16 cellular contexts compared by ENCODE assay signal in the genomic region with DNA sequence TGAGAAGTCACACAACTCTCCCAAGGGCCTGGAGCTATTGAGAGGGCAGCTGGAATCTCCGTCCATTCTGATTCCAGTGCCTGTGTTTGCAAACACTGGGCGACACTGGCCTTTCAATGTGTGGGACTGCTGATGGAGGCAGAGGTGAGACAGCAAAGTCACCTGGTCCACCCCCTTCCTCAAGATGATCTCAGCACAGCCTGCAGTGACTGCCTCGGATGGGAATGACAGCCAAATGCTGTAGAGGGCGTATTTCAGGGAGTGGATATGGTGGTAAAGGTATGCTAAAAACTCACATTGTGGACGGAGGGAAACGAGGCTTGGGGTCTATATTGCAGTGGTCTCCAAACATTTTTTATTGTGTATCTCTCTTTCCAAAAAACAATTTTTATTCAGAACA. TPM values are rescaled to one million over a fixed set of nuclear protein-coding genes. Genes with fewer than 3 reads are reported as not detected.
A peak's percentile ranks its signal among the peaks of the same experiment; 100 is the strongest.
DNase-seq lines count a peak whose midpoint lies in the region; ATAC-seq and TF ChIP-seq lines count a peak whose summit lies in the region.
"Had no signal": no experiment of that assay in that cellular context is flagged by ENCODE, and none has a peak within 500 bp of the region (broad histone marks: within the 10 kb centered on the region; RNA-seq: fewer than 3 reads in every experiment).

No MANE protein-coding gene starts in this region.

- POLR2A ChIA-PET in HCT116 (lab: Charles Lee): no interaction called here

- H3K4me3 ChIP-seq in BE2C (ENCODE audit: low read depth, low read length) (no peak overlapping the region), HCT116 (replicated peaks in 1 of 2; ENCODE audit: low read depth in 1 of 2, low read length in 2 of 2) (no peak overlapping the region), WERI-Rb-1 (ENCODE audit: low read depth, low read length) (no peak overlapping the region)
- H3K4me3 ChIP-seq: BLaER1 had no signal

- H2AFZ ChIP-seq in HCT116 (ENCODE audit: low read depth, low read length, poor library complexity, severe bottlenecking): no peak overlapping the region

- no peak overlapping the region for H3K9ac ChIP-seq in HCT116 (ENCODE audit: low read length)
- H3K9ac ChIP-seq: BLaER1 had no signal

- H3K4me1 ChIP-seq in BE2C (no peaks in the 10 kb centered on the region), HCT116 (ENCODE audit: control insufficient read depth in 1 of 2, insufficient read depth in 2 of 2, low read length in 2 of 2) (no peaks in the 10 kb centered on the region)
- H3K4me1 ChIP-seq: BLaER1 had no signal

- no peaks in the 10 kb centered on the region for H4K20me1 ChIP-seq in HCT116 (ENCODE audit: insufficient read depth)
- H4K20me1 ChIP-seq: BLaER1 had no signal

- intact Hi-C loops in HCT116 (cut with micrococcal nuclease): no loop called here

- TF ChIP-seq CTCF in BE2C (IDR thresholded peaks at IDR 0.05; ENCODE audit: low read depth, low read length): 0 out of 2 replicates have a peak, but pooled peaks have one; percentile 11
- TF ChIP-seq CTCF in HCT116 (IDR thresholded peaks at IDR 0.05 in 2 of 3, conservative IDR thresholded peaks at IDR 0.05 in 1 of 3; ENCODE audit: borderline replicate concordance in 1 of 3, insufficient read depth in 1 of 3, low read depth in 2 of 3, low read length in 2 of 3): peak in 2 of 3 experiments; percentile 25 to 32; a peak in 3 of 6 replicates
- TF ChIP-seq CTCF in WERI-Rb-1 (IDR thresholded peaks at IDR 0.05; ENCODE audit: low read depth, low read length): peak; percentile 34

- no TSS peak for BruUV-seq in HCT116 (replicated peaks; lab: Mats Ljungman, UMichigan)

- RAD21 ChIA-PET in HCT116 (lab: Charles Lee; ENCODE audit: low non-redundant PET in 1 of 2, low total read pairs in 2 of 2, uncharacterized antibody in 2 of 2, unreplicated experiment in 2 of 2): no interaction called here

- DNase-seq in BE2C (no peak), HCT116 (ENCODE audit: low read depth, low spot score) (no peak), WERI-Rb-1 (no peak), iPS-NIHi7 (ENCODE audit: extremely low spot score) (peak; percentile 71), NCI-H1105 (lab: John Stamatoyannopoulos, UW) (no peak), SKM-1 (lab: John Stamatoyannopoulos, UW; ENCODE audit: unreplicated experiment) (no peak)
- no peak for DNase-seq in stimulated activated CD4-positive, alpha-beta T cell treated with anti-CD3 and anti-CD28 coated beads, Interleukin-2, amount 100 ng/mL, for 24 hours
- DNase-seq: CD4-positive, alpha-beta memory T cell; NCI-H1694 treated with DMSO at 0.1 percent for 48 hours; NCI-H2107; NCI-H446; OCI-M1; SHP77 had no signal

- CTCF ChIA-PET in HCT116 (lab: Charles Lee): no interaction called here

- no peaks in the 10 kb centered on the region for H3K9me2 ChIP-seq in HCT116 (ENCODE audit: insufficient read depth)

- no peaks in the 10 kb centered on the region for H3K36me3 ChIP-seq in BE2C
- no peaks in the 10 kb centered on the region for H3K36me3 ChIP-seq in HCT116 (ENCODE audit: control insufficient read depth in 1 of 2, insufficient read depth in 2 of 2, low read length in 2 of 2)
- H3K36me3 ChIP-seq in WERI-Rb-1: no peaks in the 10 kb centered on the region
- H3K36me3 ChIP-seq: BLaER1 had no signal

- TF ChIP-seq POLR2A in HCT116 (IDR thresholded peaks at IDR 0.05; ENCODE audit: borderline replicate concordance, extremely low read depth, insufficient read depth, insufficient read length): no peak

- ATAC-seq in HCT116 (peak; percentile 59), HG02642 (IDR thresholded peaks at IDR 0.05; ENCODE audit: poor library complexity, unreplicated experiment) (no peak)
- ATAC-seq: SK-N-SH treated with all-trans-retinoic acid at 6 μM for 48 hours had no signal

- no peak overlapping the region for H3K4me2 ChIP-seq in HCT116 (ENCODE audit: low read length)
- H3K4me2 ChIP-seq: BLaER1 had no signal

- no peaks in the 10 kb centered on the region for H3K27me3 ChIP-seq in BE2C
- peaks cover 20% of the 10 kb centered on the region; the same call in 1 of the 2 replicates for H3K27me3 ChIP-seq in HCT116 (ENCODE audit: insufficient read depth, low read length)
- H3K27me3 ChIP-seq in WERI-Rb-1 (ENCODE audit: insufficient read depth, low read depth, severe bottlenecking): no peaks in the 10 kb centered on the region
- H3K27me3 ChIP-seq: BLaER1 had no signal

- H3K9me3 ChIP-seq in BE2C: no peaks in the 10 kb centered on the region; the same call in 1 of the 2 replicates
- H3K9me3 ChIP-seq in HCT116 (ENCODE audit: control insufficient read depth in 1 of 2, insufficient read depth in 1 of 2, low read depth in 1 of 2, low read length in 2 of 2): peaks cover 0 to 6% of the 10 kb centered on the region in 2 experiments; a peak in 2 of 4 replicates
- peaks cover 23% of the 10 kb centered on the region for H3K9me3 ChIP-seq in WERI-Rb-1 (ENCODE audit: severe bottlenecking)

- no peak for TF ChIP-seq RAD21 in HCT116 (IDR thresholded peaks at IDR 0.05; ENCODE audit: low read depth)

- no peaks in the 10 kb centered on the region for H3K79me2 ChIP-seq in HCT116 (ENCODE audit: insufficient read depth, low read length)

- no peak overlapping the region for H3K27ac ChIP-seq in HCT116 (ENCODE audit: low read depth, low read length)
- H3K27ac ChIP-seq in WERI-Rb-1: no peak overlapping the region
- H3K27ac ChIP-seq: BLaER1 had no signal

TF ChIP-seq in HCT116, 20 proteins besides CTCF, POLR2A, EP300 and RAD21:
- TF ChIP-seq, protein P1, sequence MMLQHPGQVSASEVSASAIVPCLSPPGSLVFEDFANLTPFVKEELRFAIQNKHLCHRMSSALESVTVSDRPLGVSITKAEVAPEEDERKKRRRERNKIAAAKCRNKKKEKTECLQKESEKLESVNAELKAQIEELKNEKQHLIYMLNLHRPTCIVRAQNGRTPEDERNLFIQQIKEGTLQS (IDR thresholded peaks at IDR 0.05): no peak
- TF ChIP-seq, protein P2, sequence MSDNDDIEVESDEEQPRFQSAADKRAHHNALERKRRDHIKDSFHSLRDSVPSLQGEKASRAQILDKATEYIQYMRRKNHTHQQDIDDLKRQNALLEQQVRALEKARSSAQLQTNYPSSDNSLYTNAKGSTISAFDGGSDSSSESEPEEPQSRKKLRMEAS (IDR thresholded peaks at IDR 0.05): no peak
- TF ChIP-seq, protein P3, sequence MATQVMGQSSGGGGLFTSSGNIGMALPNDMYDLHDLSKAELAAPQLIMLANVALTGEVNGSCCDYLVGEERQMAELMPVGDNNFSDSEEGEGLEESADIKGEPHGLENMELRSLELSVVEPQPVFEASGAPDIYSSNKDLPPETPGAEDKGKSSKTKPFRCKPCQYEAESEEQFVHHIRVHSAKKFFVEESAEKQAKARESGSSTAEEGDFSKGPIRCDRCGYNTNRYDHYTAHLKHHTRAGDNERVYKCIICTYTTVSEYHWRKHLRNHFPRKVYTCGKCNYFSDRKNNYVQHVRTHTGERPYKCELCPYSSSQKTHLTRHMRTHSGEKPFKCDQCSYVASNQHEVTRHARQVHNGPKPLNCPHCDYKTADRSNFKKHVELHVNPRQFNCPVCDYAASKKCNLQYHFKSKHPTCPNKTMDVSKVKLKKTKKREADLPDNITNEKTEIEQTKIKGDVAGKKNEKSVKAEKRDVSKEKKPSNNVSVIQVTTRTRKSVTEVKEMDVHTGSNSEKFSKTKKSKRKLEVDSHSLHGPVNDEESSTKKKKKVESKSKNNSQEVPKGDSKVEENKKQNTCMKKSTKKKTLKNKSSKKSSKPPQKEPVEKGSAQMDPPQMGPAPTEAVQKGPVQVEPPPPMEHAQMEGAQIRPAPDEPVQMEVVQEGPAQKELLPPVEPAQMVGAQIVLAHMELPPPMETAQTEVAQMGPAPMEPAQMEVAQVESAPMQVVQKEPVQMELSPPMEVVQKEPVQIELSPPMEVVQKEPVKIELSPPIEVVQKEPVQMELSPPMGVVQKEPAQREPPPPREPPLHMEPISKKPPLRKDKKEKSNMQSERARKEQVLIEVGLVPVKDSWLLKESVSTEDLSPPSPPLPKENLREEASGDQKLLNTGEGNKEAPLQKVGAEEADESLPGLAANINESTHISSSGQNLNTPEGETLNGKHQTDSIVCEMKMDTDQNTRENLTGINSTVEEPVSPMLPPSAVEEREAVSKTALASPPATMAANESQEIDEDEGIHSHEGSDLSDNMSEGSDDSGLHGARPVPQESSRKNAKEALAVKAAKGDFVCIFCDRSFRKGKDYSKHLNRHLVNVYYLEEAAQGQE (IDR thresholded peaks at IDR 0.05; ENCODE audit: low read depth): no peak
- TF ChIP-seq FOSL1 (IDR thresholded peaks at IDR 0.05; ENCODE audit: low read depth) (no peak), EZH2 (IDR thresholded peaks at IDR 0.05) (no peak), ELF1 (IDR thresholded peaks at IDR 0.05; ENCODE audit: borderline replicate concordance, low read depth) (no peak), CBX3 (IDR thresholded peaks at IDR 0.05; ENCODE audit: low read depth) (no peak), EZH2phosphoT487 (IDR thresholded peaks at IDR 0.05; ENCODE audit: borderline replicate concordance) (no peak), SIN3A (IDR thresholded peaks at IDR 0.05; ENCODE audit: low read depth) (no peak)

RNA-seq across cellular contexts. Expression of a gene that starts 15.5 kb away (rescaled TPM):
- 7.0 TPM for polyA plus RNA-seq in BE2C (2012; ENCODE audit: insufficient read depth, insufficient read length, low read depth)
- total RNA-seq in HCT116 (2021; ENCODE audit: unreplicated experiment): 0.27 TPM
- 0.07 and 0.11 TPM in 2 replicates for polyA plus RNA-seq in HCT116 (2012)
- total RNA-seq: CD4-positive, alpha-beta memory T cell had no signal
- polyA plus RNA-seq: CD4-positive, alpha-beta memory T cell had no signal
